In the genomic region with DNA sequence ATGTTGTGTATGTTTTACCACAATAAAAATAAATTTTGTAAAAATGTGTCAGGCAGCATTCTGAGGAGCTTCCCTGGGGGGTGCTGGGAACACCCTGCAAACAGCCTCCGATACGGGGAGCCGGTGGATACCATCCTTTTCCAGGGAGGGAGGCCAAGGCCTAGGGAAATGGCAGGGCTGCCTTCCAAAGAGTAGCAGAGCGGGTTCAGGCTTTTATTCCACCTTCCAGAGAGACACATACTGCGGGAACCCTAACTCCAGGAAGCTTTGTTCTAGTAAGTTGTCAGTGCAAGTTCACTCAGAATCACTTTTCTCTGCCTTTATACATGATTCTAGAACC, we compare ENCODE assay signal across 8 cellular contexts. TPM values are rescaled to one million over a fixed set of nuclear protein-coding genes. Genes with fewer than 3 reads are reported as not detected.
A peak's percentile ranks its signal among the peaks of the same experiment; 100 is the strongest.
DNase-seq lines count a peak whose midpoint lies in the region; ATAC-seq and TF ChIP-seq lines count a peak whose summit lies in the region.

No MANE protein-coding gene starts in this region.

- no peaks in the 10 kb centered on the region for H3K9me3 Mint-ChIP-seq in GM23338
- H3K9me3 Mint-ChIP-seq in natural killer cell treated with Interleukin-12 subunit alpha and Interleukin-12 subunit beta and Interleukin-15 and Interleukin-18, amount 100 ng/mL, for 72 hours = peaks cover 4% of the 10 kb centered on the region

- H3K36me3 Mint-ChIP-seq in GM23338 (ENCODE audit: low read depth) = no peaks in the 10 kb centered on the region
- peaks cover 5% of the 10 kb centered on the region for H3K36me3 Mint-ChIP-seq in natural killer cell treated with Interleukin-12 subunit alpha and Interleukin-12 subunit beta and Interleukin-15 and Interleukin-18, amount 100 ng/mL, for 72 hours

- peaks cover 23% of the 10 kb centered on the region for H3K4me1 Mint-ChIP-seq in GM23338
- H3K4me1 Mint-ChIP-seq in natural killer cell treated with Interleukin-12 subunit alpha and Interleukin-12 subunit beta and Interleukin-15 and Interleukin-18, amount 100 ng/mL, for 72 hours (ENCODE audit: low read depth in 2 of 2) = peaks cover 35 to 40% of the 10 kb centered on the region in 2 donors

- peak overlapping the region; percentile 87 for H3K4me2 ChIP-seq in BLaER1
- H3K4me2 ChIP-seq in GM23338 = peak overlapping the region; percentile 82

- H3K4me3 Mint-ChIP-seq in GM23338 = peak overlapping the region; percentile 87
- peak overlapping the region; percentile 94 for H3K4me3 Mint-ChIP-seq in natural killer cell treated with Interleukin-12 subunit alpha and Interleukin-12 subunit beta and Interleukin-15 and Interleukin-18, amount 100 ng/mL, for 72 hours

- H3K79me2 ChIP-seq in GM23338 (replicated peaks; ENCODE audit: insufficient read depth) = peaks cover 36% of the 10 kb centered on the region

- H3F3A ChIP-seq in GM23338 (replicated peaks; ENCODE audit: low read depth) = peaks cover 9% of the 10 kb centered on the region

- H3K4me1 ChIP-seq in BLaER1 = peaks cover 37% of the 10 kb centered on the region
- H3K4me1 ChIP-seq in GM23338 (ENCODE audit: insufficient read depth) = peaks cover 11% of the 10 kb centered on the region
- H3K4me1 ChIP-seq in esophagus (ENCODE audit: control insufficient read depth in 2 of 2, insufficient read depth in 2 of 2, low read length in 1 of 2) = no peaks in the 10 kb centered on the region

- no peaks in the 10 kb centered on the region for H3K27me3 ChIP-seq in BLaER1
- H3K27me3 ChIP-seq in GM23338 (ENCODE audit: insufficient read depth) = peaks cover 12% of the 10 kb centered on the region
- no peaks in the 10 kb centered on the region for H3K27me3 ChIP-seq in esophagus (ENCODE audit: control insufficient read depth in 1 of 2, insufficient read depth in 2 of 2, low read length in 2 of 2)

- peak overlapping the region; percentile 99 for H3K9ac ChIP-seq in BLaER1

- 5 to 8% methylated on average over 5 of the region's 5 CpGs for WGBS in esophagus, 2 donors

- TF ChIP-seq CTCF in GM23338 (conservative IDR thresholded peaks at IDR 0.05; ENCODE audit: low read depth in 2 of 2) = no peak

- peak overlapping the region; percentile 86 for H2AFZ ChIP-seq in GM23338

- H3K27ac ChIP-seq in BLaER1 (peak overlapping the region; percentile 99), GM23338 (ENCODE audit: low read depth) (peak overlapping the region; percentile 99), esophagus (ENCODE audit: low read depth in 2 of 2, low read length in 1 of 2) (peak overlapping the region; percentile 99)

- H3K9me2 ChIP-seq in GM23338 (ENCODE audit: insufficient read depth) = no peaks in the 10 kb centered on the region

- DNase-seq in GM23338 (ENCODE audit: low spot score) (peak; percentile 63), SW480 (ENCODE audit: low spot score) (peak; percentile 50), DMS114 treated with DMSO at 0.1 percent for 48 hours (lab: John Stamatoyannopoulos, UW; ENCODE audit: unreplicated experiment) (no peak)
- DNase-seq in natural killer cell treated with Interleukin-12 subunit alpha and Interleukin-12 subunit beta and Interleukin-15 and Interleukin-18, amount 100 ng/mL, for 72 hours (ENCODE audit: low spot score) = no peak

- H3K27me3 Mint-ChIP-seq in GM23338 (ENCODE audit: insufficient read depth, low read depth, poor library complexity) = peaks cover 7% of the 10 kb centered on the region
- H3K27me3 Mint-ChIP-seq in natural killer cell treated with Interleukin-12 subunit alpha and Interleukin-12 subunit beta and Interleukin-15 and Interleukin-18, amount 100 ng/mL, for 72 hours = peaks cover 0 to 9% of the 10 kb centered on the region in 2 donors

- H3K36me3 ChIP-seq in BLaER1 (no peaks in the 10 kb centered on the region), GM23338 (ENCODE audit: insufficient read depth) (no peaks in the 10 kb centered on the region), esophagus (ENCODE audit: control insufficient read depth in 2 of 2, insufficient read depth in 2 of 2, low read length in 1 of 2) (no peaks in the 10 kb centered on the region)

- H4K20me1 ChIP-seq in BLaER1 = peaks cover 32% of the 10 kb centered on the region
- H4K20me1 ChIP-seq in GM23338 (replicated peaks; ENCODE audit: insufficient read depth) = peaks cover 28% of the 10 kb centered on the region

- peak overlapping the region; percentile 98 for H3K27ac Mint-ChIP-seq in GM23338
- H3K27ac Mint-ChIP-seq in natural killer cell treated with Interleukin-12 subunit alpha and Interleukin-12 subunit beta and Interleukin-15 and Interleukin-18, amount 100 ng/mL, for 72 hours = peak overlapping the region; percentile 90 to 97

- ATAC-seq in GM23338 (peak; percentile 42), HG02623 (IDR thresholded peaks at IDR 0.05; ENCODE audit: unreplicated experiment) (no peak), GM21515 (IDR thresholded peaks at IDR 0.05; ENCODE audit: unreplicated experiment) (no peak)
- no peak for ATAC-seq in natural killer cell treated with Interleukin-12 subunit alpha and Interleukin-12 subunit beta and Interleukin-15 and Interleukin-18, amount 100 ng/mL, for 72 hours

- H3K4me3 ChIP-seq in BLaER1 (peak overlapping the region; percentile 96), GM23338 (peak overlapping the region; percentile 68), esophagus (ENCODE audit: low read depth in 1 of 2, low read length in 2 of 2) (peak overlapping the region; percentile 65 to 84)

- no peaks in the 10 kb centered on the region for H3K9me3 ChIP-seq in BLaER1
- no peaks in the 10 kb centered on the region for H3K9me3 ChIP-seq in esophagus (ENCODE audit: control insufficient read depth in 2 of 2, insufficient read depth in 1 of 2, low read depth in 1 of 2, low read length in 1 of 2)

TF ChIP-seq in GM23338, 12 proteins besides CTCF, POLR2A, EP300 and RAD21 (continues in another document):
- no peak for TF ChIP-seq NANOG (IDR thresholded peaks at IDR 0.05; ENCODE audit: borderline replicate concordance)
- TF ChIP-seq ZNF331 (CRISPR knock-in tag; IDR thresholded peaks at IDR 0.05; ENCODE audit: low read depth) = no peak
- no peak for TF ChIP-seq EZH2phosphoT487 (IDR thresholded peaks at IDR 0.05; ENCODE audit: unreplicated experiment)
- TF ChIP-seq, protein P1, sequence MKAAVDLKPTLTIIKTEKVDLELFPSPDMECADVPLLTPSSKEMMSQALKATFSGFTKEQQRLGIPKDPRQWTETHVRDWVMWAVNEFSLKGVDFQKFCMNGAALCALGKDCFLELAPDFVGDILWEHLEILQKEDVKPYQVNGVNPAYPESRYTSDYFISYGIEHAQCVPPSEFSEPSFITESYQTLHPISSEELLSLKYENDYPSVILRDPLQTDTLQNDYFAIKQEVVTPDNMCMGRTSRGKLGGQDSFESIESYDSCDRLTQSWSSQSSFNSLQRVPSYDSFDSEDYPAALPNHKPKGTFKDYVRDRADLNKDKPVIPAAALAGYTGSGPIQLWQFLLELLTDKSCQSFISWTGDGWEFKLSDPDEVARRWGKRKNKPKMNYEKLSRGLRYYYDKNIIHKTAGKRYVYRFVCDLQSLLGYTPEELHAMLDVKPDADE (IDR thresholded peaks at IDR 0.05) = no peak
- no peak for TF ChIP-seq JUNB (IDR thresholded peaks at IDR 0.05; ENCODE audit: unreplicated experiment)
- TF ChIP-seq CREB1 (CRISPR knock-in tag; IDR thresholded peaks at IDR 0.05; ENCODE audit: low read depth) = no peak
- TF ChIP-seq POLR2AphosphoS5 (IDR thresholded peaks at IDR 0.05; ENCODE audit: low read depth) = no peak
- no peak for TF ChIP-seq ZNF114 (CRISPR knock-in tag; IDR thresholded peaks at IDR 0.05)
- TF ChIP-seq STAT1 (IDR thresholded peaks at IDR 0.05; ENCODE audit: unreplicated experiment) = no peak

RNA-seq across cellular contexts. Expression of a gene that starts 0.9 kb away (rescaled TPM):
- 32.9 and 33.9 TPM in 2 replicates for total RNA-seq in GM23338 (2014; rRNA removed; shearing (Covaris generic))
- polyA plus RNA-seq in GM23338 (2016; fragmentation: Nextera tagmentation; extraction: Ambion mirVana) = 7.8 and 10.1 TPM in 2 replicates
- 10 to 100 TPM; 12.6 to 18.7 TPM for polyA plus RNA-seq in esophagus
- total RNA-seq in natural killer cell treated with Interleukin-12 subunit alpha and Interleukin-12 subunit beta and Interleukin-15 and Interleukin-18, amount 100 ng/mL, for 72 hours = 100 to 1,000 TPM; 122 to 174 TPM

Comparison
In these comparisons a context has a peak if more than half of its experiments do, and no peak if none do; other contexts are left out.
1. DNase-seq: peak in GM23338 (single experiment) and SW480 (single experiment); none in natural killer cell treated with Interleukin-12 subunit alpha and Interleukin-12 subunit beta and Interleukin-15 and Interleukin-18, amount 100 ng/mL, for 72 hours (single experiment) and DMS114 treated with DMSO at 0.1 percent for 48 hours (single experiment).
2. Peak in every context shown above with its lines, with median percentiles within 50 percentile points of each other: H3K27ac ChIP-seq and H3K4me3 ChIP-seq.